In genomic region chr4:95835672-95836071, GRCh38 we compare ENCODE assay signal across 13 cellular contexts. TPM values are rescaled to one million over a fixed set of nuclear protein-coding genes. Genes with fewer than 3 reads are reported as not detected.
DNase-seq lines count a peak whose midpoint lies in the region; ATAC-seq and TF ChIP-seq lines count a peak whose summit lies in the region.
"Had no signal": no experiment of that assay in that cellular context is flagged by ENCODE, and none has a peak within 500 bp of the region (broad histone marks: within the 10 kb centered on the region; RNA-seq: fewer than 3 reads in every experiment).

No MANE protein-coding gene starts in this region.

- no peaks in the 10 kb centered on the region for H3K9me3 ChIP-seq in left ventricle myocardium inferior (replicated peaks)
- no peaks in the 10 kb centered on the region for H3K9me3 ChIP-seq in right cardiac atrium (ENCODE audit: control insufficient read depth, low read length)
- H3K9me3 ChIP-seq in hepatocyte (ENCODE audit: low read depth) = no peaks in the 10 kb centered on the region
- peaks cover 0 to 4% of the 10 kb centered on the region in 2 donors for H3K9me3 ChIP-seq in left lung

- POLR2A ChIA-PET in naive thymus-derived CD8-positive, alpha-beta T cell (lab: Charles Lee) = no interaction called here

- DNase-seq in left ventricle myocardium inferior (no peak), right cardiac atrium (no peak), OCI-M1 (lab: John Stamatoyannopoulos, UW) (peak; percentile 72), hepatocyte (ENCODE audit: low spot score) (peak; percentile 68), NCI-H1092 (lab: John Stamatoyannopoulos, UW) (no peak), left lung (no peak)
- DNase-seq in stimulated activated CD4-positive, alpha-beta T cell treated with anti-CD3 and anti-CD28 coated beads, Interleukin-4, amount 100 ng/mL, for 4 hours = no peak
- no peak for DNase-seq in naive thymus-derived CD8-positive, alpha-beta T cell
- DNase-seq: left ventricle myocardium superior, NCI-H1048, spleen had no signal

- H3K9me3 Mint-ChIP-seq in naive thymus-derived CD8-positive, alpha-beta T cell = peaks cover 0 to 3% (median 0%) of the 10 kb centered on the region in 9 donors

- peak; percentile 35 for TF ChIP-seq CTCF in left ventricle myocardium inferior (IDR thresholded peaks at IDR 0.05; ENCODE audit: borderline replicate concordance)
- peak; percentile 48 for TF ChIP-seq CTCF in hepatocyte (IDR thresholded peaks at IDR 0.05; ENCODE audit: poor library complexity)
- TF ChIP-seq CTCF in left lung (IDR thresholded peaks at IDR 0.05) = no peak

- H3K27me3 Mint-ChIP-seq in naive thymus-derived CD8-positive, alpha-beta T cell = peaks cover 0 to 12% (median 0%) of the 10 kb centered on the region in 5 donors

- H3K79me2 ChIP-seq in hepatocyte = no peaks in the 10 kb centered on the region

- no peak overlapping the region for H3K4me2 ChIP-seq in hepatocyte

- peaks cover 0 to 2% (median 0%) of the 10 kb centered on the region in 4 donors for H3K4me1 Mint-ChIP-seq in naive thymus-derived CD8-positive, alpha-beta T cell

- H3K9me2 ChIP-seq in hepatocyte (replicated peaks; ENCODE audit: insufficient read depth) = no peaks in the 10 kb centered on the region

- H3K27ac Mint-ChIP-seq in naive thymus-derived CD8-positive, alpha-beta T cell = no peak overlapping the region

- 55% methylated on average over 3 of the region's 3 CpGs for WGBS in right cardiac atrium
- 51% methylated on average over 3 of the region's 3 CpGs for WGBS in hepatocyte (ENCODE audit: low lambda C conversion rate, missing lambda C conversion rate)

- H3K4me3 ChIP-seq in left ventricle myocardium inferior = no peak overlapping the region
- no peak overlapping the region for H3K4me3 ChIP-seq in right cardiac atrium (ENCODE audit: low read length)
- no peak overlapping the region for H3K4me3 ChIP-seq in hepatocyte
- no peak overlapping the region for H3K4me3 ChIP-seq in left lung
- H3K4me3 ChIP-seq: spleen had no signal

- H3K27ac ChIP-seq in left ventricle myocardium inferior (replicated peaks) (no peak overlapping the region), right cardiac atrium (ENCODE audit: low read length) (no peak overlapping the region), hepatocyte (no peak overlapping the region), left lung (no peak overlapping the region)
- H3K27ac ChIP-seq: C4-2B, spleen had no signal

- no peaks in the 10 kb centered on the region for H3K4me1 ChIP-seq in left ventricle myocardium inferior
- no peaks in the 10 kb centered on the region for H3K4me1 ChIP-seq in right cardiac atrium (ENCODE audit: control insufficient read depth, insufficient read depth, low read length)
- no peaks in the 10 kb centered on the region for H3K4me1 ChIP-seq in hepatocyte (ENCODE audit: insufficient read depth)
- H3K4me1 ChIP-seq in left lung = no peaks in the 10 kb centered on the region
- H3K4me1 ChIP-seq: spleen had no signal

- H3K27me3 ChIP-seq in left ventricle myocardium inferior (ENCODE audit: low read depth) (no peaks in the 10 kb centered on the region), right cardiac atrium (ENCODE audit: control insufficient read depth, insufficient read depth) (no peaks in the 10 kb centered on the region), hepatocyte (no peaks in the 10 kb centered on the region), left lung (no peaks in the 10 kb centered on the region)
- H3K27me3 ChIP-seq: spleen had no signal

- no peaks in the 10 kb centered on the region for H4K20me1 ChIP-seq in hepatocyte (ENCODE audit: insufficient read depth, poor library complexity, severe bottlenecking)

- H3K4me3 Mint-ChIP-seq in naive thymus-derived CD8-positive, alpha-beta T cell = no peak overlapping the region

- H2AFZ ChIP-seq in hepatocyte = no peak overlapping the region

- ATAC-seq in right cardiac atrium (no peak), left lung (no peak)
- ATAC-seq in naive thymus-derived CD8-positive, alpha-beta T cell = no peak
- ATAC-seq: left ventricle myocardium superior had no signal

- H3K36me3 Mint-ChIP-seq in naive thymus-derived CD8-positive, alpha-beta T cell = no peaks in the 10 kb centered on the region

- intact Hi-C loops in left ventricle myocardium inferior (cut with micrococcal nuclease) (no loop called here), right cardiac atrium (cut with DNase I) (no loop called here), left lung (cut with DNase I) (no loop called here)

- no peaks in the 10 kb centered on the region for H3K36me3 ChIP-seq in left ventricle myocardium inferior
- no peaks in the 10 kb centered on the region for H3K36me3 ChIP-seq in hepatocyte (replicated peaks; ENCODE audit: insufficient read depth, low read depth)
- H3K36me3 ChIP-seq in left lung = no peaks in the 10 kb centered on the region
- H3K36me3 ChIP-seq: spleen had no signal

RNA-seq across cellular contexts. Expression of gene PDHA2, which starts 4.2 kb away (rescaled TPM):
- total RNA-seq in left ventricle myocardium inferior (not detected), right cardiac atrium (not detected), hepatocyte (not detected in 2 replicates), left lung (not detected)
- polyA plus RNA-seq in right cardiac atrium (not detected), hepatocyte (not detected in 2 replicates)
- not detected for total RNA-seq in naive thymus-derived CD8-positive, alpha-beta T cell
- polyA plus RNA-seq in naive thymus-derived CD8-positive, alpha-beta T cell = not detected
- total RNA-seq: left ventricle myocardium superior; spleen; T-helper 1 cell treated with Interleukin-12 subunit alpha and Interleukin-12 subunit beta and Interleukin-4 antibody, amounts not matched to agents 30 ng/mL and 1 ng/mL, for 36 hours had no signal
- polyA plus RNA-seq: spleen had no signal

Comparison
In these comparisons a context has a peak if more than half of its experiments do, and no peak if none do; other contexts are left out.
1. DNase-seq: peak in OCI-M1 (single experiment) and hepatocyte (single experiment); none in left ventricle myocardium inferior (single experiment), right cardiac atrium (0 of 3), NCI-H1092 (single experiment), stimulated activated CD4-positive, alpha-beta T cell treated with anti-CD3 and anti-CD28 coated beads, Interleukin-4, amount 100 ng/mL, for 4 hours (0 of 2), naive thymus-derived CD8-positive, alpha-beta T cell (0 of 10) and left lung (0 of 2).
2. CTCF ChIP-seq: peak in left ventricle myocardium inferior (single experiment) and hepatocyte (single experiment); none in left lung (0 of 2).